ENCODE assay signal across 8 cellular contexts in genomic region chr17:62900096-62900495, GRCh38.
"Had no signal": no experiment of that assay in that cellular context is flagged by ENCODE, and none has a peak within 500 bp of the region (broad histone marks: within the 10 kb centered on the region; RNA-seq: fewer than 3 reads in every experiment).

No MANE protein-coding gene starts in this region.

- FAIRE-seq: G401.6, GM12878, GM12891, GM12892, GM18507, GM19239 had no signal

- DNase-seq: GDM1, GF-D8 had no signal

- H3K4me3 ChIP-seq: GM12878 had no signal

- ATAC-seq: GM12878 had no signal
